Comparison of ENCODE assay signal across 8 cellular contexts in genomic region chr6:149028767-149029405, GRCh38.
DNase-seq lines count a peak whose midpoint lies in the region; ATAC-seq and TF ChIP-seq lines count a peak whose summit lies in the region.

No MANE protein-coding gene starts in this region.

- H3K4me1 ChIP-seq in SJSA1 (replicated peaks), result peaks cover 46% of the 10 kb centered on the region
- H3K4me1 ChIP-seq in heart left ventricle, result peaks cover 0 to 18% (median 0%) of the 10 kb centered on the region in 12 donors

- H3K27ac Mint-ChIP-seq in activated naive CD8-positive, alpha-beta T cell treated with anti-CD3 and anti-CD28 coated beads, Interleukin-2, amount 10 ng/mL, durations not matched to agents 7 days and 5 days, result peak overlapping the region; percentile 78

- WGBS in heart left ventricle, 4 donors, result 10 to 14% (median 12%) methylated on average over 6 of the region's 6 CpGs

- intact Hi-C loops in heart left ventricle (cut with DNase I), result loop anchor here in 9 of 10 donors (1.0 to 5.0 kb wide), 10 partner anchors 53 to 490 kb away; no protein-coding TSS in a partner anchor

- H3K27ac ChIP-seq in SJSA1 (no peak overlapping the region), heart left ventricle (no peak overlapping the region)

- TF ChIP-seq POLR2A in heart left ventricle (IDR thresholded peaks at IDR 0.05), result no peak

- DNase-seq in GM12865 (ENCODE audit: low read depth), result peak; percentile 95
- peak; percentile 80 for DNase-seq in NCI-H1105 (lab: John Stamatoyannopoulos, UW)
- peak; percentile 72 to 75 for DNase-seq in SJSA1 (ENCODE audit: low read depth in 1 of 2, low spot score in 2 of 2)
- DNase-seq in activated naive CD8-positive, alpha-beta T cell treated with anti-CD3 and anti-CD28 coated beads, Interleukin-2, amount 10 ng/mL, durations not matched to agents 7 days and 5 days, result no peak
- peak in 4 of 5 donors; percentile 30 to 80 (median 62) for DNase-seq in heart left ventricle
- peak; percentile 78 for DNase-seq in retinal pigment epithelial cell (ENCODE audit: low read depth)

- peaks cover 42% of the 10 kb centered on the region for H3K4me1 Mint-ChIP-seq in activated naive CD8-positive, alpha-beta T cell treated with anti-CD3 and anti-CD28 coated beads, Interleukin-2, amount 10 ng/mL, durations not matched to agents 7 days and 5 days

- TF ChIP-seq CTCF in GM12865 (IDR thresholded peaks at IDR 0.05; ENCODE audit: insufficient read depth, low read depth, low read length, missing control alignments), result peak; percentile 48
- TF ChIP-seq CTCF in heart left ventricle (IDR thresholded peaks at IDR 0.05), result peak; percentile 64 to 91 (median 80)
- TF ChIP-seq CTCF in retinal pigment epithelial cell (conservative IDR thresholded peaks at IDR 0.05; ENCODE audit: low read depth, low read length), result peak; percentile 50

- no peaks in the 10 kb centered on the region for H3K9me3 ChIP-seq in SJSA1 (replicated peaks)
- H3K9me3 ChIP-seq in heart left ventricle, result peaks cover 0 to 8% (median 0%) of the 10 kb centered on the region in 12 donors

- H3K4me3 ChIP-seq in GM12865 (ENCODE audit: low read depth, low read length), result no peak overlapping the region
- no peak overlapping the region for H3K4me3 ChIP-seq in SJSA1
- no peak overlapping the region for H3K4me3 ChIP-seq in heart left ventricle
- no peak overlapping the region for H3K4me3 ChIP-seq in retinal pigment epithelial cell (ENCODE audit: low read length)

- peaks cover 1% of the 10 kb centered on the region for H3K36me3 Mint-ChIP-seq in activated naive CD8-positive, alpha-beta T cell treated with anti-CD3 and anti-CD28 coated beads, Interleukin-2, amount 10 ng/mL, durations not matched to agents 7 days and 5 days

- no peaks in the 10 kb centered on the region for H3K27me3 Mint-ChIP-seq in activated naive CD8-positive, alpha-beta T cell treated with anti-CD3 and anti-CD28 coated beads, Interleukin-2, amount 10 ng/mL, durations not matched to agents 7 days and 5 days

- H3K36me3 ChIP-seq in SJSA1 (no peaks in the 10 kb centered on the region), heart left ventricle (no peaks in the 10 kb centered on the region)

- H3K9me3 Mint-ChIP-seq in activated naive CD8-positive, alpha-beta T cell treated with anti-CD3 and anti-CD28 coated beads, Interleukin-2, amount 10 ng/mL, durations not matched to agents 7 days and 5 days, result no peaks in the 10 kb centered on the region

- ATAC-seq in activated naive CD8-positive, alpha-beta T cell treated with anti-CD3 and anti-CD28 coated beads, Interleukin-2, amount 10 ng/mL, durations not matched to agents 7 days and 5 days (ENCODE audit: low read depth), result peak; percentile 49
- peak; percentile 35 to 75 (median 70) for ATAC-seq in heart left ventricle
- ATAC-seq in GM18858 (IDR thresholded peaks at IDR 0.05; ENCODE audit: unreplicated experiment), result no peak
- no peak for ATAC-seq in GM18909 (IDR thresholded peaks at IDR 0.05; ENCODE audit: poor library complexity, unreplicated experiment)

- peak overlapping the region; percentile 63 for H3K4me3 Mint-ChIP-seq in activated naive CD8-positive, alpha-beta T cell treated with anti-CD3 and anti-CD28 coated beads, Interleukin-2, amount 10 ng/mL, durations not matched to agents 7 days and 5 days

- POLR2A ChIA-PET in activated naive CD8-positive, alpha-beta T cell treated with anti-CD3 and anti-CD28 coated beads, Interleukin-2, amount 10 ng/mL, durations not matched to agents 7 days and 5 days (lab: Charles Lee), result interaction anchor here (0.6 kb wide), 1 partner anchor 288 kb away, joined by 3 read pairs; no protein-coding TSS in a partner anchor

- no peaks in the 10 kb centered on the region for H3K27me3 ChIP-seq in SJSA1 (replicated peaks)
- H3K27me3 ChIP-seq in heart left ventricle, result no peaks in the 10 kb centered on the region

Comparison
In these comparisons a context has a peak if more than half of its experiments do, and no peak if none do; other contexts are left out.
1. ATAC-seq: peak in activated naive CD8-positive, alpha-beta T cell treated with anti-CD3 and anti-CD28 coated beads, Interleukin-2, amount 10 ng/mL, durations not matched to agents 7 days and 5 days (single experiment) and heart left ventricle (4 of 4); none in GM18858 (single experiment) and GM18909 (single experiment).
2. Peak in every context shown above with its lines, with median percentiles within 50 percentile points of each other: CTCF ChIP-seq.